Comparison of ENCODE assay signal across 19 cellular contexts in genomic region chr2:85312404-85312803, GRCh38. TPM values are rescaled to one million over a fixed set of nuclear protein-coding genes. Genes with fewer than 3 reads are reported as not detected.
DNase-seq lines count a peak whose midpoint lies in the region; ATAC-seq, FAIRE-seq and TF ChIP-seq lines count a peak whose summit lies in the region.
"Had no signal": no experiment of that assay in that cellular context is flagged by ENCODE, and none has a peak within 500 bp of the region (broad histone marks: within the 10 kb centered on the region; RNA-seq: fewer than 3 reads in every experiment).

No MANE protein-coding gene starts in this region.

- 80% methylated on average over 7 of the region's 7 CpGs for WGBS in right lobe of liver (ENCODE audit: insufficient coverage, low coverage, low lambda C conversion rate, missing lambda C conversion rate)

- H3K9me3 ChIP-seq in astrocyte (ENCODE audit: insufficient read depth, low read depth, low read length) (no peaks in the 10 kb centered on the region), right lobe of liver (no peaks in the 10 kb centered on the region)
- H3K9me3 ChIP-seq: prostate gland had no signal

- no peak overlapping the region for H2AFZ ChIP-seq in astrocyte (ENCODE audit: low read depth, low read length)

- TF ChIP-seq CTCF in astrocyte (IDR thresholded peaks at IDR 0.05; ENCODE audit: insufficient read depth, low read depth, low read length) (no peak), right lobe of liver (IDR thresholded peaks at IDR 0.05) (no peak)

- no peak overlapping the region for H3K9ac ChIP-seq in astrocyte (ENCODE audit: low read length)

- no peak overlapping the region for H3K4me2 ChIP-seq in astrocyte (ENCODE audit: low read length)

- H3K4me3 ChIP-seq in astrocyte (ENCODE audit: insufficient read depth, low read depth, low read length) (no peak overlapping the region), right lobe of liver (no peak overlapping the region)
- H3K4me3 ChIP-seq: prostate gland had no signal

- no peaks in the 10 kb centered on the region for H3K27me3 Mint-ChIP-seq in astrocyte (ENCODE audit: low read depth, unreplicated experiment)
- H3K27me3 Mint-ChIP-seq: activated B cell treated with CpG ODN at 0.5 μM for 24 hours; activated CD8-positive, alpha-beta memory T cell treated with anti-CD3 and anti-CD28 coated beads, Interleukin-2, amount 10 ng/mL, durations not matched to agents 7 days and 5 days; CD4-positive, alpha-beta memory T cell had no signal

- peak overlapping the region; percentile 61 for H3K27ac ChIP-seq in astrocyte (ENCODE audit: low read depth, low read length)
- H3K27ac ChIP-seq in right lobe of liver = no peak overlapping the region
- H3K27ac ChIP-seq: prostate gland had no signal

- intact Hi-C loops in right lobe of liver (cut with DNase I) = no loop called here

- H3K79me2 ChIP-seq in astrocyte (ENCODE audit: insufficient read depth, low read length) = peaks cover 4% of the 10 kb centered on the region

- peaks cover 23% of the 10 kb centered on the region for H3K4me1 Mint-ChIP-seq in astrocyte (ENCODE audit: low read depth, unreplicated experiment)

- H3K4me3 Mint-ChIP-seq in astrocyte (ENCODE audit: unreplicated experiment) = no peak overlapping the region
- H3K4me3 Mint-ChIP-seq: activated B cell treated with CpG ODN at 0.5 μM for 24 hours; activated CD8-positive, alpha-beta memory T cell treated with anti-CD3 and anti-CD28 coated beads, Interleukin-2, amount 10 ng/mL, durations not matched to agents 7 days and 5 days; CD4-positive, alpha-beta memory T cell had no signal

- DNase-seq in AG08396 (ENCODE audit: low spot score) (peak; percentile 53), HT1080 (ENCODE audit: low read depth) (peak; percentile 76), astrocyte (ENCODE audit: low read depth) (peak; percentile 79), iris pigment epithelial cell (ENCODE audit: low read depth) (peak; percentile 73), right lobe of liver (no peak), SHP77 (lab: John Stamatoyannopoulos, UW) (no peak), SW480 (ENCODE audit: low spot score) (no peak)
- DNase-seq in activated naive CD4-positive, alpha-beta T cell treated with anti-CD3 and anti-CD28 coated beads, Interleukin-2, amount 50 U/mL, for 16 hours = no peak
- DNase-seq: activated B cell treated with CpG ODN at 0.5 μM for 24 hours; activated CD8-positive, alpha-beta memory T cell treated with anti-CD3 and anti-CD28 coated beads, Interleukin-2, amount 10 ng/mL, durations not matched to agents 7 days and 5 days; CD4-positive, alpha-beta memory T cell; cerebellar nuclear complex; GF-D8; left colon; NCI-H1048; stimulated activated CD4-positive, alpha-beta T cell treated with anti-CD3 and anti-CD28 coated beads, Interleukin-15, amount 100 ng/mL, for 24 hours; SW 1271 had no signal

- FAIRE-seq in astrocyte (lab: Jason Lieb, UNC) = no peak

- H4K20me1 ChIP-seq in astrocyte (ENCODE audit: insufficient read depth, low read length) = peaks cover 15% of the 10 kb centered on the region

- no peak for ATAC-seq in right lobe of liver
- ATAC-seq: activated CD8-positive, alpha-beta memory T cell treated with anti-CD3 and anti-CD28 coated beads, Interleukin-2, amount 10 ng/mL, durations not matched to agents 7 days and 5 days; activated naive CD4-positive, alpha-beta T cell treated with anti-CD3 and anti-CD28 coated beads, Interleukin-2, amount 50 U/mL, for 72 hours; left colon had no signal

- TF ChIP-seq POLR2A in right lobe of liver (IDR thresholded peaks at IDR 0.05) = no peak

- peaks cover 18% of the 10 kb centered on the region for H3K4me1 ChIP-seq in astrocyte (ENCODE audit: insufficient read depth, low read length)
- H3K4me1 ChIP-seq in right lobe of liver = peaks cover 0 to 21% (median 10%) of the 10 kb centered on the region in 4 donors
- H3K4me1 ChIP-seq: prostate gland had no signal

- H3K36me3 ChIP-seq in astrocyte (ENCODE audit: insufficient read depth, low read length) (peaks cover 4% of the 10 kb centered on the region), right lobe of liver (peaks cover 0 to 26% (median 7%) of the 10 kb centered on the region in 4 donors)
- H3K36me3 ChIP-seq: prostate gland had no signal

- no peaks in the 10 kb centered on the region for H3K9me3 Mint-ChIP-seq in astrocyte (ENCODE audit: unreplicated experiment)
- H3K9me3 Mint-ChIP-seq: activated B cell treated with CpG ODN at 0.5 μM for 24 hours; activated naive CD4-positive, alpha-beta T cell treated with anti-CD3 and anti-CD28 coated beads, Interleukin-2, amount 50 U/mL, for 72 hours; CD4-positive, alpha-beta memory T cell had no signal

- H3K27ac Mint-ChIP-seq in astrocyte (ENCODE audit: unreplicated experiment) = no peak overlapping the region
- H3K27ac Mint-ChIP-seq: activated B cell treated with CpG ODN at 0.5 μM for 24 hours; activated CD8-positive, alpha-beta memory T cell treated with anti-CD3 and anti-CD28 coated beads, Interleukin-2, amount 10 ng/mL, durations not matched to agents 7 days and 5 days; activated naive CD4-positive, alpha-beta T cell treated with anti-CD3 and anti-CD28 coated beads, Interleukin-2, amount 50 U/mL, for 72 hours had no signal

- peaks cover 12% of the 10 kb centered on the region for H3K36me3 Mint-ChIP-seq in astrocyte (ENCODE audit: low read depth, unreplicated experiment)

- no peaks in the 10 kb centered on the region for H3K27me3 ChIP-seq in astrocyte (ENCODE audit: insufficient read depth, low read length)
- no peaks in the 10 kb centered on the region for H3K27me3 ChIP-seq in right lobe of liver

RNA-seq across cellular contexts. Expression of gene TGOLN2, which starts 15.4 kb away (rescaled TPM):
- total RNA-seq in HT1080 (2014; rRNA removed; shearing (Covaris generic)) = 64.2 and 73.7 TPM in 2 replicates
- 89.3 and 117 TPM in 2 replicates for polyA plus RNA-seq in HT1080 (2015; cell fraction: cytosol; rRNA removed)
- 156 and 162 TPM in 2 replicates for polyA plus RNA-seq in HT1080 (2015; cell fraction: nucleus; rRNA removed)
- 86.7 and 90.8 TPM in 2 replicates for total RNA-seq in astrocyte
- 100 to 1,000 TPM in 5 of 6 experiments, 10 to 100 TPM in 1; 85.7 to 153 (median 121) TPM for total RNA-seq in right lobe of liver

RNA-seq across cellular contexts. Expression of gene RETSAT, which starts 41.9 kb away (rescaled TPM):
- 26.9 and 27.3 TPM in 2 replicates for total RNA-seq in HT1080 (2014; rRNA removed; shearing (Covaris generic))
- polyA plus RNA-seq in HT1080 (2015; cell fraction: cytosol; rRNA removed) = 20.8 and 22.7 TPM in 2 replicates
- 57.7 and 60.9 TPM in 2 replicates for polyA plus RNA-seq in HT1080 (2015; cell fraction: nucleus; rRNA removed)
- total RNA-seq in astrocyte = 38.2 and 38.5 TPM in 2 replicates
- total RNA-seq in right lobe of liver = 100 to 1,000 TPM in 4 of 6 experiments, 10 to 100 TPM in 2; 70.3 to 112 (median 105) TPM

RNA-seq across cellular contexts. Expression of gene ELMOD3, which starts 42.2 kb away (rescaled TPM):
- total RNA-seq in HT1080 (2014; rRNA removed; shearing (Covaris generic)) = 11.4 TPM in 2 replicates
- 6.6 and 8.0 TPM in 2 replicates for polyA plus RNA-seq in HT1080 (2015; cell fraction: cytosol; rRNA removed)
- polyA plus RNA-seq in HT1080 (2015; cell fraction: nucleus; rRNA removed) = 17.9 and 20.3 TPM in 2 replicates
- total RNA-seq in astrocyte (11.2 and 11.7 TPM in 2 replicates), right lobe of liver (10 to 100 TPM in 3 of 6 experiments, 1 to 10 TPM in 3; 7.4 to 12.8 (median 9.5) TPM)

Comparison
In these comparisons a context has a peak if more than half of its experiments do, and no peak if none do; other contexts are left out.
1. DNase-seq: peak in AG08396 (single experiment), HT1080 (single experiment), astrocyte (single experiment) and iris pigment epithelial cell (single experiment); none in right lobe of liver (0 of 3), SHP77 (0 of 2), SW480 (single experiment) and activated naive CD4-positive, alpha-beta T cell treated with anti-CD3 and anti-CD28 coated beads, Interleukin-2, amount 50 U/mL, for 16 hours (single experiment).